ENCODE assay signal across 8 cellular contexts in the genomic region with DNA sequence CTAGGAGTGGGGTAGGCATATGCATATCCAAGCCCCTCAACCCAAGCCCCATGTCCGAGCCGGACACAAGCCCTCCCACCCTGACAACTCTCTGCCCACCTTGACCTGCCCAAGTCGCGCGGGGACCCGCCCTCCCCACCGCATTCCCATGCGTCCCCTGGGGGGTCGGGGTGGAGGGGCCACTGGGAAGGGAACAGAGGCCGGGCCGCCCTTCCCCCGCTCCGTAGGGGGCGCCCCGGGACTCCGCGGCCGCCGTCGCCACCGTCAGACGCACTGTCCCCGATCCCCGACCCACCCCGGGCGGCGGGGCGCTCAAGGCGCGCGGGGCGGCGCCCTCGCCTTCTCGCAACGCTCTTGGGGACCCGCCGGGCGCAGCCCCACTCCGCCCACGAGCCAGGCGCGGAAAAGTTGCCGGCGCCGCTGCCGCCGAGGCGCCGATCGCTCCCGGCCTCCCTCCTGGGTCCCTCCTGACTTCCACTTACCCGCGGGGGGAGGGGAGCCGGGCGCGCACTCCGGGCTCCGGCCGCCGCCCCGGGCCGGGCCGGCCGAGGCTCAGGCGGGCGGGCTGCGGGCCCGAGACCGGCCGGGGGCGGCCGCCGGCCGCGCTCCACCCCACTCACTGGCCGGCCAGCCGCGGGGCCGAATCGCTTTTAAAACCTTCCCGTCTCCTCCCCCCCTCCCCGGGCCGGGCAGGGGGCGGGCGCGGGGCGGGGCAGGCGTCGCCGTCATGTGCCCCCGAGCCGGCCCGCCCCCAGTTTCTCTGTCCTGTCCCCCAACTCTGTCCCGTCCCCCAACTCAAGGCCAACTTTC. TPM values are rescaled to one million over a fixed set of nuclear protein-coding genes. Genes with fewer than 3 reads are reported as not detected.
DNase-seq lines count a peak whose midpoint lies in the region; ATAC-seq and TF ChIP-seq lines count a peak whose summit lies in the region.

No MANE protein-coding gene starts in this region.

- H3K27me3 ChIP-seq in Karpas-422 (ENCODE audit: low read length), result no peaks in the 10 kb centered on the region
- no peaks in the 10 kb centered on the region for H3K27me3 ChIP-seq in left lung

- intact Hi-C loops in activated CD4-positive, alpha-beta T cell treated with anti-CD3 and anti-CD28 coated beads for 36 hours (cut with DNase I, micrococcal nuclease), result loop anchor here (2.0 to 10.0 kb wide), 3 partner anchors 676 to 1054 kb away; partner anchors contain the start of genes DNAJB1 (in 1 of the 2), IER2 (in 1 of the 2) and STX10 (in 1 of the 2)
- intact Hi-C loops in dendritic cell treated with granulocyte-macrophage colony-stimulating factor and Interleukin-4, amounts not matched to agents 40 ng/mL and 50 ng/mL, for 4 days (cut with micrococcal nuclease), result no loop called here
- intact Hi-C loops in left lung (cut with DNase I), result no loop called here

- no peaks in the 10 kb centered on the region for H3K9me3 Mint-ChIP-seq in activated CD4-positive, alpha-beta T cell treated with anti-CD3 and anti-CD28 coated beads for 36 hours (ENCODE audit: low read depth)
- no peaks in the 10 kb centered on the region for H3K9me3 Mint-ChIP-seq in dendritic cell treated with granulocyte-macrophage colony-stimulating factor and Interleukin-4, amounts not matched to agents 40 ng/mL and 50 ng/mL, for 4 days

- H3K27me3 Mint-ChIP-seq in activated CD4-positive, alpha-beta T cell treated with anti-CD3 and anti-CD28 coated beads for 36 hours, result no peaks in the 10 kb centered on the region
- H3K27me3 Mint-ChIP-seq in dendritic cell treated with granulocyte-macrophage colony-stimulating factor and Interleukin-4, amounts not matched to agents 40 ng/mL and 50 ng/mL, for 4 days, result no peaks in the 10 kb centered on the region

- H2AFZ ChIP-seq in Karpas-422 (ENCODE audit: low read length), result no peak overlapping the region

- H3K4me1 ChIP-seq in Karpas-422 (ENCODE audit: low read length) (peaks cover 41% of the 10 kb centered on the region), left lung (peaks cover 40 to 70% of the 10 kb centered on the region in 2 donors)

- CTCF ChIA-PET in activated CD4-positive, alpha-beta T cell treated with anti-CD3 and anti-CD28 coated beads for 36 hours (lab: Charles Lee), result no interaction called here

- H3K9ac ChIP-seq in Karpas-422 (ENCODE audit: low read length), result peak overlapping the region; percentile 66

- peak overlapping the region; percentile 63 for H3K4me2 ChIP-seq in Karpas-422 (ENCODE audit: low read depth, low read length, poor library complexity, severe bottlenecking)

- peak overlapping the region; percentile 93 for H3K27ac Mint-ChIP-seq in activated CD4-positive, alpha-beta T cell treated with anti-CD3 and anti-CD28 coated beads for 36 hours
- peak overlapping the region; percentile 100 for H3K27ac Mint-ChIP-seq in dendritic cell treated with granulocyte-macrophage colony-stimulating factor and Interleukin-4, amounts not matched to agents 40 ng/mL and 50 ng/mL, for 4 days

- H3K4me3 ChIP-seq in GM12864 (ENCODE audit: low read depth, low read length), result peak overlapping the region; percentile 75
- H3K4me3 ChIP-seq in Karpas-422 (ENCODE audit: low read length), result peak overlapping the region; percentile 63
- H3K4me3 ChIP-seq in left lung, result peak overlapping the region; percentile 56 to 96

- H3K4me3 Mint-ChIP-seq in activated CD4-positive, alpha-beta T cell treated with anti-CD3 and anti-CD28 coated beads for 36 hours, result peak overlapping the region; percentile 94
- H3K4me3 Mint-ChIP-seq in dendritic cell treated with granulocyte-macrophage colony-stimulating factor and Interleukin-4, amounts not matched to agents 40 ng/mL and 50 ng/mL, for 4 days, result peak overlapping the region; percentile 97

- H3K27ac ChIP-seq in Karpas-422 (ENCODE audit: low read length) (no peak overlapping the region), left lung (peak overlapping the region; percentile 98 to 99)

- POLR2A ChIA-PET in activated CD4-positive, alpha-beta T cell treated with anti-CD3 and anti-CD28 coated beads for 36 hours (lab: Charles Lee), result interaction anchor here (1.1 kb wide), 1 partner anchor 19 kb away, joined by 3 read pairs; no protein-coding TSS in a partner anchor

- no peaks in the 10 kb centered on the region for H4K20me1 ChIP-seq in Karpas-422 (ENCODE audit: insufficient read depth, low read depth, low read length)

- TF ChIP-seq CTCF in GM12864 (IDR thresholded peaks at IDR 0.05; ENCODE audit: low read depth, low read length, missing control alignments) (no peak), left lung (IDR thresholded peaks at IDR 0.05) (no peak)

- no peaks in the 10 kb centered on the region for H3K9me2 ChIP-seq in Karpas-422 (replicated peaks; ENCODE audit: insufficient read depth, low read length)

- H3K79me2 ChIP-seq in Karpas-422 (ENCODE audit: low read length), result no peaks in the 10 kb centered on the region

- H3K36me3 Mint-ChIP-seq in activated CD4-positive, alpha-beta T cell treated with anti-CD3 and anti-CD28 coated beads for 36 hours (ENCODE audit: low read depth), result peaks cover 28% of the 10 kb centered on the region
- H3K36me3 Mint-ChIP-seq in dendritic cell treated with granulocyte-macrophage colony-stimulating factor and Interleukin-4, amounts not matched to agents 40 ng/mL and 50 ng/mL, for 4 days (ENCODE audit: low read depth), result peaks cover 54% of the 10 kb centered on the region

- H3K4me1 Mint-ChIP-seq in activated CD4-positive, alpha-beta T cell treated with anti-CD3 and anti-CD28 coated beads for 36 hours, result peaks cover 56% of the 10 kb centered on the region
- H3K4me1 Mint-ChIP-seq in dendritic cell treated with granulocyte-macrophage colony-stimulating factor and Interleukin-4, amounts not matched to agents 40 ng/mL and 50 ng/mL, for 4 days (ENCODE audit: low read depth), result peaks cover 62% of the 10 kb centered on the region

- ATAC-seq in activated CD4-positive, alpha-beta T cell treated with anti-CD3 and anti-CD28 coated beads for 36 hours, result no peak
- ATAC-seq in left lung (peak; percentile 19), GM18909 (IDR thresholded peaks at IDR 0.05; ENCODE audit: poor library complexity, unreplicated experiment) (no peak), GM21515 (IDR thresholded peaks at IDR 0.05; ENCODE audit: unreplicated experiment) (no peak)

- no peaks in the 10 kb centered on the region for H3K9me3 ChIP-seq in Karpas-422 (ENCODE audit: low read length)
- no peaks in the 10 kb centered on the region for H3K9me3 ChIP-seq in left lung

- DNase-seq in GM12864 (ENCODE audit: low read depth), result no peak
- peak; percentile 65 for DNase-seq in Karpas-422
- peak; percentile 77 for DNase-seq in activated CD4-positive, alpha-beta T cell treated with anti-CD3 and anti-CD28 coated beads for 36 hours
- peak; percentile 88 to 94 for DNase-seq in left lung
- peak; percentile 65 to 73 for DNase-seq in stimulated activated CD8-positive, alpha-beta memory T cell treated with anti-CD3 and anti-CD28 coated beads, Interleukin-2, amount 100 ng/mL, for 48 hours (ENCODE audit: low read depth in 2 of 2)

- H3K36me3 ChIP-seq in Karpas-422 (ENCODE audit: insufficient read depth, low read length), result no peaks in the 10 kb centered on the region
- H3K36me3 ChIP-seq in left lung, result peaks cover 0 to 14% of the 10 kb centered on the region in 2 donors

RNA-seq across cellular contexts. Expression of gene NANOS3, which starts 34.4 kb away (rescaled TPM):
- not detected in 2 replicates for total RNA-seq in Karpas-422 (2014; rRNA removed; shearing (Covaris generic); ENCODE audit: low replicate concordance)
- 1 to 10 TPM; 1.2 to 1.6 TPM for total RNA-seq in activated CD4-positive, alpha-beta T cell treated with anti-CD3 and anti-CD28 coated beads for 36 hours
- total RNA-seq in left lung, result 1 to 10 TPM in 1 of 2 donors, under 1 TPM in 1; 0.89 to 1.8 TPM

RNA-seq across cellular contexts. Expression of gene ZSWIM4, which starts 47.3 kb away (rescaled TPM):
- 6.8 and 7.3 TPM in 2 replicates for total RNA-seq in Karpas-422 (2014; rRNA removed; shearing (Covaris generic); ENCODE audit: low replicate concordance)
- total RNA-seq in activated CD4-positive, alpha-beta T cell treated with anti-CD3 and anti-CD28 coated beads for 36 hours, result 1 to 10 TPM; 5.6 to 5.8 TPM
- 10 to 100 TPM in 1 of 2 donors, 1 to 10 TPM in 1; 6.6 to 14.3 TPM for total RNA-seq in left lung

Comparison
In these comparisons a context has a peak if more than half of its experiments do, and no peak if none do; other contexts are left out.
1. intact Hi-C loops: an anchor here in activated CD4-positive, alpha-beta T cell treated with anti-CD3 and anti-CD28 coated beads for 36 hours (2.0 to 10.0 kb wide); none called in dendritic cell treated with granulocyte-macrophage colony-stimulating factor and Interleukin-4, amounts not matched to agents 40 ng/mL and 50 ng/mL, for 4 days and left lung.